In genomic region chr6:110039364-110039995, GRCh38 we compare ENCODE assay signal across 8 cellular contexts.
DNase-seq lines count a peak whose midpoint lies in the region; ATAC-seq and TF ChIP-seq lines count a peak whose summit lies in the region.

No MANE protein-coding gene starts in this region.

- H3K9ac ChIP-seq in stomach smooth muscle (ENCODE audit: low read length in 2 of 2): no peak overlapping the region

- ATAC-seq in foreskin keratinocyte: peak; percentile 80

- no peak overlapping the region for H3K27ac ChIP-seq in foreskin keratinocyte
- H3K27ac ChIP-seq in stomach smooth muscle (ENCODE audit: low read length): no peak overlapping the region

- H3K36me3 ChIP-seq in MG63: no peaks in the 10 kb centered on the region
- no peaks in the 10 kb centered on the region for H3K36me3 ChIP-seq in neuron (ENCODE audit: insufficient read depth, low read length)
- no peaks in the 10 kb centered on the region for H3K36me3 ChIP-seq in stomach smooth muscle (ENCODE audit: control insufficient read depth in 2 of 2, insufficient read depth in 2 of 2, low read length in 2 of 2)

- H3K4me1 ChIP-seq in foreskin keratinocyte (no peaks in the 10 kb centered on the region), neuron (ENCODE audit: insufficient read depth, low read length) (no peaks in the 10 kb centered on the region), stomach smooth muscle (ENCODE audit: control insufficient read depth, insufficient read depth, low read length) (peaks cover 2% of the 10 kb centered on the region)

- H3K4me3 ChIP-seq in MG63: no peak overlapping the region
- H3K4me3 ChIP-seq in neuron (ENCODE audit: low read length): no peak overlapping the region
- peak overlapping the region; percentile 36 to 57 for H3K4me3 ChIP-seq in stomach smooth muscle (ENCODE audit: low read length in 2 of 2)

- H3K9me3 ChIP-seq in MG63 (no peaks in the 10 kb centered on the region), neuron (ENCODE audit: low read length) (no peaks in the 10 kb centered on the region), stomach smooth muscle (ENCODE audit: control insufficient read depth in 2 of 2, low read length in 2 of 2) (no peaks in the 10 kb centered on the region)

- TF ChIP-seq CTCF in foreskin keratinocyte (conservative IDR thresholded peaks at IDR 0.05): peak; percentile 96

- DNase-seq in GDM1 (lab: John Stamatoyannopoulos, UW) (peak; percentile 87), HCEC 1CT (peak; percentile 83), MG63 (peak; percentile 68), SIG-M5 (lab: John Stamatoyannopoulos, UW) (peak; percentile 52), foreskin keratinocyte (peak; percentile 30 to 69)
- peak; percentile 72 for DNase-seq in activated gamma-delta T cell treated with anti-CD3 and anti-CD28 coated beads, Interleukin-2, amount 50 U/mL, for 16 hours (ENCODE audit: low read depth)

- H3K27me3 ChIP-seq in MG63 (no peaks in the 10 kb centered on the region), foreskin keratinocyte (no peaks in the 10 kb centered on the region), neuron (ENCODE audit: insufficient read depth, low read length) (peaks cover 6% of the 10 kb centered on the region), stomach smooth muscle (ENCODE audit: control insufficient read depth in 1 of 2, insufficient read depth in 2 of 2, low read length in 2 of 2) (peaks cover 0 to 4% of the 10 kb centered on the region in 2 donors)

- peak overlapping the region; percentile 12 for H2AFZ ChIP-seq in neuron (ENCODE audit: low read depth, low read length)

Comparison
In these comparisons a context has a peak if more than half of its experiments do, and no peak if none do; other contexts are left out.
1. H3K4me3 ChIP-seq: peak in stomach smooth muscle (2 of 2); none in MG63 (single experiment) and neuron (single experiment).
2. Peak in every context shown above with its lines, with median percentiles within 50 percentile points of each other: DNase-seq.